24 cellular contexts compared by ENCODE assay signal in the genomic region with DNA sequence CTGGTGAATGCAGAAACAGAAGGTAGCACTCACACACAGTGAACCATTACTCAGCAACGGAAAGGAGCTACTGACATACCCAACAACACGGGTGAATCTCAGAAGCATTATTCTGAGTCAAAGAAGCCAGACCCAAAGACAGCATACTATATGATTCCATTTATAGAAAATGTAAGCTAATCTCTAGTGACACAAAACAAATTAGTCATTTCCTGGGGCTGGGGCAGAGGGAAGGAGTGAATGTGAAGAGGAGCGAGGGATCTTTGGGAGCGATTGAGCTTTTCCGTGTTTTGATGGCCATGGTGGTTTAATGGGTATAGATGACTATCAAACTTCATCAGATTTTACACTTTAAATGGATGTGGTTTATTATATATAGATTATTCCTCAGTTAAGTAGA.
"Had no signal": no experiment of that assay in that cellular context is flagged by ENCODE, and none has a peak within 500 bp of the region (broad histone marks: within the 10 kb centered on the region; RNA-seq: fewer than 3 reads in every experiment).

No MANE protein-coding gene starts in this region.

- FAIRE-seq: colon, keratinocyte had no signal

- H3K27me3 ChIP-seq: esophagus squamous epithelium, ovary, sigmoid colon, spleen, testis, tibial artery had no signal

- H3K27me3 Mint-ChIP-seq: dendritic cell treated with granulocyte-macrophage colony-stimulating factor and Interleukin-4, amounts not matched to agents 40 ng/mL and 50 ng/mL, for 4 days; stimulated activated memory B cell treated with anti-CD40 and anti-IgM and Interleukin-4, amounts not matched to agents 10 μg/mL and 1 μg/mL and 100 μg/mL, for 72 hours had no signal

- H3K36me3 ChIP-seq: esophagus squamous epithelium, lower lobe of right lung, ovary, sigmoid colon, spleen, tibial artery had no signal

- H3K27ac ChIP-seq: esophagus squamous epithelium, lower lobe of right lung, ovary, psoas muscle, sigmoid colon, spleen, testis, tibial artery had no signal

- H3K4me3 ChIP-seq: esophagus squamous epithelium, lower lobe of right lung, ovary, psoas muscle, sigmoid colon, spleen, testis, tibial artery had no signal

- ATAC-seq: left ventricle myocardium superior; lower lobe of right lung; natural killer cell; psoas muscle; right cardiac atrium; stimulated activated memory B cell treated with anti-CD40 and anti-IgM and Interleukin-4, amounts not matched to agents 10 μg/mL and 1 μg/mL and 100 μg/mL, for 72 hours; stimulated activated naive CD8-positive, alpha-beta T cell treated with anti-CD3 and anti-CD28 coated beads, Interleukin-15, Interleukin-2, amounts not matched to agents 100 U/mL and 50 U/mL, for 24 hours had no signal

- H3K36me3 Mint-ChIP-seq: natural killer cell; stimulated activated memory B cell treated with anti-CD40 and anti-IgM and Interleukin-4, amounts not matched to agents 10 μg/mL and 1 μg/mL and 100 μg/mL, for 72 hours; type B pancreatic cell had no signal

- DNase-seq: effector memory CD4-positive, alpha-beta T cell; erythroblast; esophagus squamous epithelium; foreskin melanocyte; left ventricle myocardium superior; lower lobe of right lung; natural killer cell; occipital lobe; ovary; posterior cingulate gyrus; psoas muscle; right cardiac atrium; sigmoid colon; spleen; stimulated activated CD4-positive, alpha-beta T cell treated with anti-CD3 and anti-CD28 coated beads, Interleukin-4, amount 100 ng/mL, for 4 hours; stimulated activated naive CD8-positive, alpha-beta T cell treated with anti-CD3 and anti-CD28 coated beads, Interleukin-15, Interleukin-2, amounts not matched to agents 100 U/mL and 50 U/mL, for 24 hours; substantia nigra; testis; tibial artery had no signal

- H3K27ac Mint-ChIP-seq: dendritic cell treated with granulocyte-macrophage colony-stimulating factor and Interleukin-4, amounts not matched to agents 40 ng/mL and 50 ng/mL, for 4 days; natural killer cell; stimulated activated memory B cell treated with anti-CD40 and anti-IgM and Interleukin-4, amounts not matched to agents 10 μg/mL and 1 μg/mL and 100 μg/mL, for 72 hours; type B pancreatic cell had no signal

- H3K4me1 ChIP-seq: esophagus squamous epithelium, lower lobe of right lung, psoas muscle, spleen, testis, tibial artery had no signal

- H3K9me3 ChIP-seq: esophagus squamous epithelium, lower lobe of right lung, ovary, testis, tibial artery had no signal

- H3K4me3 Mint-ChIP-seq: dendritic cell treated with granulocyte-macrophage colony-stimulating factor and Interleukin-4, amounts not matched to agents 40 ng/mL and 50 ng/mL, for 4 days; natural killer cell; stimulated activated memory B cell treated with anti-CD40 and anti-IgM and Interleukin-4, amounts not matched to agents 10 μg/mL and 1 μg/mL and 100 μg/mL, for 72 hours; type B pancreatic cell had no signal

- H3K4me1 Mint-ChIP-seq: natural killer cell; stimulated activated memory B cell treated with anti-CD40 and anti-IgM and Interleukin-4, amounts not matched to agents 10 μg/mL and 1 μg/mL and 100 μg/mL, for 72 hours had no signal
